20 cellular contexts compared by ENCODE assay signal in the genomic region with DNA sequence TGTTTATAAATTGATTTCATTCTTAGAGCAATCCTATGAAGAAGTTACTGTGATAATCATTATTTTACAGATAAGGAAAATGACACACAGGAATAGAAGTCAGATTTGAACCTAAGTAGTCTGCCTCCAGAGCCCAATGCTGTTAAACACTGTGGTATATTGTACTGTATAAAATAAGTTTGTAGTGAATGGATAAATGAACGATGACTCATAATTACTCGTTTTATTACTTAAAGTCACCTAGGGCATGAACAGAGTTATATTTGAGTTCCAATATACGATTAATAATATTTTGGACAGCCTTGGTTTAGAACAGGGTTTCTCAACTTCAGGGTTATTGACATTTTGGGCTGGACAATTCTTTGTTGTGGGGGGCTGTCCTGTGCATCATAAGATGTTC.
"Had no signal": no experiment of that assay in that cellular context is flagged by ENCODE, and none has a peak within 500 bp of the region (broad histone marks: within the 10 kb centered on the region; RNA-seq: fewer than 3 reads in every experiment).

No MANE protein-coding gene starts in this region.

- H3K4me2 ChIP-seq: SK-N-SH had no signal

- H3K4me3 ChIP-seq: ascending aorta, SJCRH30 had no signal

- H3K36me3 ChIP-seq: ascending aorta, SJCRH30 had no signal

- ATAC-seq: activated CD8-positive, alpha-beta T cell treated with anti-CD3 and anti-CD28 coated beads, Interleukin-2, amount 10 ng/mL, durations not matched to agents 7 days and 5 days; Right ventricle myocardium inferior; WTC11 had no signal

- H3K9me2 ChIP-seq: SK-N-SH had no signal

- H3K9me3 ChIP-seq: ascending aorta, SJCRH30, SK-N-SH had no signal

- H3K4me1 ChIP-seq: ascending aorta had no signal

- H3K27me3 ChIP-seq: ascending aorta, SJCRH30 had no signal

- H3K27ac ChIP-seq: ascending aorta, SJCRH30 had no signal

- H3K9ac ChIP-seq: SK-N-SH had no signal

- DNase-seq: activated CD4-positive, alpha-beta T cell treated with anti-CD3 and anti-CD28 coated beads for 48 hours; activated CD4-positive, alpha-beta T cell treated with anti-CD3 and anti-CD28 coated beads, Interleukin-2, amount 50 U/mL, for 4 hours; activated CD4-positive, CD25-positive, alpha-beta regulatory T cell treated with anti-CD3 and anti-CD28 coated beads, Interleukin-2, amount 50 U/mL, for 72 hours; activated CD8-positive, alpha-beta memory T cell treated with anti-CD3 and anti-CD28 coated beads, Interleukin-2, amount 50 U/mL, for 48 hours; activated CD8-positive, alpha-beta T cell treated with anti-CD3 and anti-CD28 coated beads, Interleukin-2, amount 10 ng/mL, durations not matched to agents 7 days and 5 days; activated effector memory CD4-positive, alpha-beta T cell treated with Interleukin-2 at 50 U/mL for 16 hours; activated naive CD4-positive, alpha-beta T cell; activated T-cell treated with anti-CD3 and anti-CD28 coated beads, Interleukin-2, amount 50 U/mL, for 24 hours; NCI-H1048; NCI-H187 treated with DMSO at 0.1 percent for 48 hours; NCI-H2081 treated with DMSO at 0.1 percent for 48 hours; NCI-H446; NCI-H524; RPMI8226; SJCRH30; SK-N-SH; SW 1271 had no signal
